In the genomic region with DNA sequence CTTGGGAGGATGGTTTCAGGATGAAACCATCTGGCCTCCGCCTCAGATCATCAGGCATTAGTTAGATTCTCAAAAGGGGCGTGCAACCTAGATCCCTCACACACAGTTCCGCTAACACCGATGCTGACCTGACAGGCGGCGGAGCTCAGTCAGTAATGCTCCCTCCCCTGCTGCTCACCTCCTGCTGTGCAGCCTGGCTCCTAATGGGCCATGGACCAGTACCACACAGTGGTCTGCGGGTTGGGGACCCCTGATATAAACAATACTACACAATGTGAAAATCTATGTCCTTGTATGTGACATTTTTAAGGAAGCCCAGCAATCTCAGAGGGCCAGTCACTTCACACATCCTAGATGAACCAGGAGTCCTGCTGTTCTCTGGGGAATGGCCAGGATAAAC, we compare ENCODE assay signal across 20 cellular contexts.
A peak's percentile ranks its signal among the peaks of the same experiment; 100 is the strongest.
DNase-seq lines count a peak whose midpoint lies in the region; ATAC-seq, FAIRE-seq and TF ChIP-seq lines count a peak whose summit lies in the region.
"Had no signal": no experiment of that assay in that cellular context is flagged by ENCODE, and none has a peak within 500 bp of the region (broad histone marks: within the 10 kb centered on the region; RNA-seq: fewer than 3 reads in every experiment).

No MANE protein-coding gene starts in this region.

- no peaks in the 10 kb centered on the region for H3K27me3 Mint-ChIP-seq in progenitor cell of endocrine pancreas

- H3K27ac ChIP-seq in HEK293 (ENCODE audit: extremely low read depth, low read depth, low read length), result no peak overlapping the region
- no peak overlapping the region for H3K27ac ChIP-seq in SJCRH30
- H3K27ac ChIP-seq: A549, C4-2B, GM23248 had no signal

- peaks cover 2% of the 10 kb centered on the region; the same call in 1 of the 2 replicates for H3K4me1 ChIP-seq in HEK293 (ENCODE audit: control insufficient read depth, insufficient read depth, low read length)
- H3K4me1 ChIP-seq in SJCRH30, result peaks cover 10% of the 10 kb centered on the region
- H3K4me1 ChIP-seq: A549, BE2C had no signal

- H3K27me3 ChIP-seq in SJCRH30, result no peaks in the 10 kb centered on the region
- H3K27me3 ChIP-seq: BE2C had no signal

- H3K4me1 Mint-ChIP-seq in progenitor cell of endocrine pancreas (ENCODE audit: low read depth), result peaks cover 10% of the 10 kb centered on the region
- H3K4me1 Mint-ChIP-seq: CD4-positive, alpha-beta memory T cell had no signal

- H3K27ac Mint-ChIP-seq in progenitor cell of endocrine pancreas, result peak overlapping the region; percentile 26
- H3K27ac Mint-ChIP-seq: CD4-positive, alpha-beta memory T cell had no signal

- H3K4me3 ChIP-seq in HEK293 (ENCODE audit: low read depth, low read length) (no peak overlapping the region), SJCRH30 (no peak overlapping the region)
- H3K4me3 ChIP-seq: A549, GM23248 had no signal

- FAIRE-seq in HTR-8/SVneo (lab: Jason Lieb, UNC), result peak; percentile 59
- FAIRE-seq: D721Med, G401.6, H54 had no signal

- ATAC-seq in HG03025 (IDR thresholded peaks at IDR 0.05; ENCODE audit: low FRiP score, unreplicated experiment) (no peak), HG03196 (IDR thresholded peaks at IDR 0.05; ENCODE audit: unreplicated experiment) (no peak)
- ATAC-seq: A549, HCT116 had no signal

- H3K36me3 ChIP-seq in HEK293 (ENCODE audit: control insufficient read depth in 2 of 2, insufficient read depth in 1 of 2, low read length in 2 of 2), result no peaks in the 10 kb centered on the region
- no peaks in the 10 kb centered on the region for H3K36me3 ChIP-seq in SJCRH30
- H3K36me3 ChIP-seq: BE2C had no signal

- no peaks in the 10 kb centered on the region for H3K9me3 Mint-ChIP-seq in progenitor cell of endocrine pancreas (ENCODE audit: low read depth)
- H3K9me3 Mint-ChIP-seq: CD4-positive, alpha-beta memory T cell had no signal

- TF ChIP-seq CTCF in HEK293 (tag by site-specific recombination; IDR thresholded peaks at IDR 0.05), result no peak
- no peak for TF ChIP-seq CTCF in progenitor cell of endocrine pancreas (IDR thresholded peaks at IDR 0.05; ENCODE audit: unreplicated experiment)

- H3K9me3 ChIP-seq in HEK293 (ENCODE audit: control insufficient read depth, insufficient read depth, low read depth, low read length), result no peaks in the 10 kb centered on the region
- no peaks in the 10 kb centered on the region for H3K9me3 ChIP-seq in SJCRH30 (replicated peaks)
- H3K9me3 ChIP-seq: A549, BE2C had no signal

- POLR2A ChIA-PET in HEK293 (lab: Yijun Ruan, JAX), result no interaction called here

- no peak overlapping the region for H3K4me3 Mint-ChIP-seq in progenitor cell of endocrine pancreas (ENCODE audit: low read depth)
- H3K4me3 Mint-ChIP-seq: CD4-positive, alpha-beta memory T cell had no signal

- CTCF ChIA-PET in HEK293 (lab: Yijun Ruan, JAX), result interaction anchor here (0.6 to 2.7 kb wide), 2 partner anchors 10 to 1208 kb away, joined by 3 to 13 read pairs; no protein-coding TSS in a partner anchor

- no peak for DNase-seq in HTR-8/SVneo (ENCODE audit: insufficient read length, low spot score)
- DNase-seq in islet precursor cell, result peak; percentile 27
- DNase-seq in progenitor cell of endocrine pancreas (ENCODE audit: low spot score, unreplicated experiment), result no peak
- DNase-seq in SJCRH30, result no peak
- DNase-seq in foreskin melanocyte, result no peak
- DNase-seq: BE2C; CD4-positive, alpha-beta memory T cell; DMS153; DMS79 treated with DMSO at 0.1 percent for 48 hours; EL; GM23248 had no signal

- H3K36me3 Mint-ChIP-seq in progenitor cell of endocrine pancreas (ENCODE audit: insufficient read depth), result no peaks in the 10 kb centered on the region
- H3K36me3 Mint-ChIP-seq: CD4-positive, alpha-beta memory T cell had no signal

TF ChIP-seq in HEK293, 187 proteins besides CTCF, POLR2A, EP300 and RAD21:
- TF ChIP-seq, protein P1, sequence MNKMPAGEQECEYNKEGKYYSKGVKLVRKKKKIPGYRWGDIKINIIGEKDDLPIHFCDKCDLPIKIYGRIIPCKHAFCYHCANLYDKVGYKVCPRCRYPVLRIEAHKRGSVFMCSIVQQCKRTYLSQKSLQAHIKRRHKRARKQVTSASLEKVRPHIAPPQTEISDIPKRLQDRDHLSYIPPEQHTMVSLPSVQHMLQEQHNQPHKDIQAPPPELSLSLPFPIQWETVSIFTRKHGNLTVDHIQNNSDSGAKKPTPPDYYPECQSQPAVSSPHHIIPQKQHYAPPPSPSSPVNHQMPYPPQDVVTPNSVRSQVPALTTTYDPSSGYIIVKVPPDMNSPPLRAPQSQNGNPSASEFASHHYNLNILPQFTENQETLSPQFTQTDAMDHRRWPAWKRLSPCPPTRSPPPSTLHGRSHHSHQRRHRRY (tag by site-specific recombination; IDR thresholded peaks at IDR 0.05), result no peak
- TF ChIP-seq KLF1 (tag by site-specific recombination; IDR thresholded peaks at IDR 0.05) (no peak), ZIC2 (tag by site-specific recombination; IDR thresholded peaks at IDR 0.05) (peak; percentile 67)
